ENCODE assay signal across 8 cellular contexts in genomic region chr10:96513686-96514551, GRCh38. TPM values are rescaled to one million over a fixed set of nuclear protein-coding genes. Genes with fewer than 3 reads are reported as not detected.
DNase-seq lines count a peak whose midpoint lies in the region; TF ChIP-seq lines count a peak whose summit lies in the region.

Gene TLL2, minus strand, starts transcription at chr10:96513926. Its CDS starts 241 bp downstream, at chr10:96513685.

- H3K4me1 ChIP-seq in neural progenitor cell (peaks cover 9% of the 10 kb centered on the region), tibial nerve (peaks cover 0 to 25% (median 15%) of the 10 kb centered on the region in 4 donors)

- H3K27me3 ChIP-seq in neural progenitor cell (peaks cover 37% of the 10 kb centered on the region), tibial nerve (peaks cover 0 to 15% of the 10 kb centered on the region in 2 donors)

- TF ChIP-seq CTCF in neural progenitor cell (IDR thresholded peaks at IDR 0.05) (peak; percentile 63), tibial nerve (IDR thresholded peaks at IDR 0.05) (peak; percentile 54 to 90 (median 80))

- H3K36me3 ChIP-seq in neural progenitor cell = no peaks in the 10 kb centered on the region
- H3K36me3 ChIP-seq in tibial nerve = no peaks in the 10 kb centered on the region

- peaks cover 43% of the 10 kb centered on the region for H3F3A ChIP-seq in neural progenitor cell (ENCODE audit: low read depth)

- no peak within 1 kb of the TSS for H3K9ac ChIP-seq in neural progenitor cell

- peak within 1 kb of the TSS; percentile 94 for H3K4me2 ChIP-seq in neural progenitor cell

- peak within 1 kb of the TSS; percentile 67 for H3K4me3 ChIP-seq in neural progenitor cell
- H3K4me3 ChIP-seq in tibial nerve = peak within 1 kb of the TSS; percentile 37 to 64 (median 49)

- 2% methylated on average over 29 to 52 of the region's 69 CpGs for WGBS in tibial nerve, 2 donors

- no peaks in the 10 kb centered on the region for H3K9me3 Mint-ChIP-seq in neural progenitor cell

- peak within 1 kb of the TSS; percentile 88 for H3K4me3 Mint-ChIP-seq in neural progenitor cell

- peak in 1 of 2 donors; percentile 71 for TF ChIP-seq EP300 in tibial nerve (IDR thresholded peaks at IDR 0.05)

- H3K27ac Mint-ChIP-seq in neural progenitor cell = no peak within 1 kb of the TSS

- peak within 1 kb of the TSS; percentile 85 for H2AFZ ChIP-seq in neural progenitor cell (replicated peaks)

- H3K9me3 ChIP-seq in neural progenitor cell (ENCODE audit: low read depth) = no peaks in the 10 kb centered on the region
- H3K9me3 ChIP-seq in tibial nerve = no peaks in the 10 kb centered on the region

- peaks cover 42% of the 10 kb centered on the region for H3K4me1 Mint-ChIP-seq in neural progenitor cell

- no peaks in the 10 kb centered on the region for H3K36me3 Mint-ChIP-seq in neural progenitor cell

- H3K27ac ChIP-seq in neural progenitor cell (peak within 1 kb of the TSS; percentile 11), tibial nerve (peak within 1 kb of the TSS in 1 of 4 donors; percentile 25)

- H3K27me3 Mint-ChIP-seq in neural progenitor cell (ENCODE audit: insufficient read depth, low read depth) = peaks cover 16% of the 10 kb centered on the region

- TF ChIP-seq POLR2A in tibial nerve (IDR thresholded peaks at IDR 0.05) = peak in 1 of 2 donors; percentile 30

- DNase-seq in GDM1 (lab: John Stamatoyannopoulos, UW) (peak; percentile 66), GOT3 (lab: John Stamatoyannopoulos, UW) (peak; percentile 48), LHCN-M2 (ENCODE audit: low read depth) (peak; percentile 77), RPMI8226 (peak; percentile 81), activated gamma-delta T cell treated with Interleukin-2 at 50 U/mL for 16 hours (peak; percentile 49), foreskin melanocyte (peak; percentile 61), neural progenitor cell (ENCODE audit: low spot score) (peak; percentile 96), tibial nerve (ENCODE audit: low spot score in 2 of 2) (peak; percentile 58 to 63)

- H4K20me1 ChIP-seq in neural progenitor cell (ENCODE audit: low read depth) = peaks cover 9% of the 10 kb centered on the region

- no peaks in the 10 kb centered on the region for H3K79me2 ChIP-seq in neural progenitor cell (ENCODE audit: low read depth)

RNA-seq across cellular contexts. Expression of gene TLL2, which starts in this region (rescaled TPM):
- total RNA-seq in LHCN-M2 (2014; rRNA removed) (0.11 TPM in 1 of 2 replicates, not detected in the other), neural progenitor cell (ENCODE audit: low replicate concordance) (0.22 and 1.3 TPM in 2 replicates), tibial nerve (1 to 10 TPM in 1 of 4 donors, under 1 TPM in 3; 0.20 to 1.1 (median 0.66) TPM)
- 0.02 TPM for polyA plus RNA-seq in LHCN-M2 (2012)

Comparison
In these comparisons a context has a peak if more than half of its experiments do, and no peak if none do; other contexts are left out.
1. Peak in DNase-seq in LHCN-M2; RNA of the gene not detected or under 1 TPM.